ENCODE assay signal across 13 cellular contexts in the genomic region with DNA sequence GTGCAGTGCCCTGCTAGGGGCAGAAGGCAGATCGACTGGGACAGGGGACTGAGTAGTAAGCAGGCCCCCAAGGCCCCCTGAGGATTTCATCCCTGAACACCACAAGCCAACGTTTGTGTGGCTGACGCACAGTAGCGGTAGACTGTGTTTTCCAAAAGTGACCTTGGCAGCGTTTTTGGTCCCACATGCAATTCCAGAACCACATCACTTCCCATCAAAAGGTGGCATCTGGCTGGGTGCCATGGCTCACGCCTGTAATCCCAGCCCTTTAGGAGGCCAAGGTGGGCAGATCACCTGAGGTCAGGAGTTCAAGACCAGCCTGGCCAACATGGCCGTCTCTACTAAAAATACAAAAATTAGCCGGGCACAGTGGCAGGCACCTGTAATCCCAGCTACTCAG. TPM values are rescaled to one million over a fixed set of nuclear protein-coding genes. Genes with fewer than 3 reads are reported as not detected.
"Had no signal": no experiment of that assay in that cellular context is flagged by ENCODE, and none has a peak within 500 bp of the region (broad histone marks: within the 10 kb centered on the region; RNA-seq: fewer than 3 reads in every experiment).

No MANE protein-coding gene starts in this region.

RNA-seq across cellular contexts. Expression of a gene that starts 34.1 kb away (rescaled TPM):
- total RNA-seq: activated B cell treated with CpG ODN at 0.5 μM for 24 hours; activated CD4-positive, alpha-beta memory T cell treated with anti-CD3 and anti-CD28 coated beads for 36 hours; activated CD4-positive, alpha-beta T cell treated with anti-CD3 and anti-CD28 coated beads, Interleukin-2, amount 10 ng/mL, durations not matched to agents 24 days and 14 days; activated CD8-positive, alpha-beta memory T cell treated with anti-CD3 and anti-CD28 coated beads for 36 hours; activated CD8-positive, alpha-beta T cell treated with anti-CD3 and anti-CD28 coated beads for 36 hours; activated naive CD4-positive, alpha-beta T cell treated with anti-CD3 and anti-CD28 coated beads for 36 hours; activated naive CD8-positive, alpha-beta T cell treated with anti-CD3 and anti-CD28 coated beads for 36 hours; activated T-cell treated with anti-CD3 and anti-CD28 coated beads, Interleukin-2, amount 50 U/mL, for 72 hours; activated T-helper 1 cell treated with anti-CD3 and anti-CD28 coated beads, Interleukin-12 subunit alpha, Interleukin-12 subunit beta, Interleukin-2, Interleukin-4 antibody, amounts not matched to agents 30 ng/mL and 10 ng/mL and 1 ng/mL, durations not matched to agents 14 hours and 24 hours and 36 hours; astrocyte; T-helper 1 cell treated with Interleukin-12 subunit alpha and Interleukin-12 subunit beta and Interleukin-4 antibody, amounts not matched to agents 30 ng/mL and 1 ng/mL, for 36 hours; T-helper 17 cell; T-helper 2 cell treated with Interferon-gamma antibody and Interleukin-4, amounts not matched to agents 100 ng/mL and 5 ng/mL, for 36 hours had no signal
